In genomic region chr10:84763965-84764364, GRCh38 we compare ENCODE assay signal across 28 cellular contexts.
"Had no signal": no experiment of that assay in that cellular context is flagged by ENCODE, and none has a peak within 500 bp of the region (broad histone marks: within the 10 kb centered on the region; RNA-seq: fewer than 3 reads in every experiment).

No MANE protein-coding gene starts in this region.

- H2AFZ ChIP-seq: parathyroid adenoma had no signal

- H3K4me3 ChIP-seq: neural progenitor cell, ovary, psoas muscle, skin epidermis, smooth muscle cell, spleen, suprapubic skin, testis, tibial artery, transverse colon, upper lobe of right lung, uterus had no signal

- H3K79me2 ChIP-seq: parathyroid adenoma had no signal

- H3K9me3 ChIP-seq: ovary, psoas muscle, spleen, suprapubic skin, testis, tibial artery, transverse colon, upper lobe of right lung, uterus had no signal

- H3K9ac ChIP-seq: neural progenitor cell, parathyroid adenoma had no signal

- H3K4me1 ChIP-seq: neural progenitor cell, parathyroid adenoma, psoas muscle, spleen, suprapubic skin, testis, tibial artery, upper lobe of right lung, uterus had no signal

- H3K4me2 ChIP-seq: neural progenitor cell, smooth muscle cell had no signal

- ATAC-seq: natural killer cell; psoas muscle; right cardiac atrium; sciatic nerve; stimulated activated memory B cell treated with anti-CD40 and anti-IgM and Interleukin-4, amounts not matched to agents 10 μg/mL and 1 μg/mL and 100 μg/mL, for 72 hours; stimulated activated naive CD8-positive, alpha-beta T cell treated with anti-CD3 and anti-CD28 coated beads, Interleukin-15, amount 100 ng/mL, for 72 hours; stimulated activated naive CD8-positive, alpha-beta T cell treated with anti-CD3 and anti-CD28 coated beads, Interleukin-15, Interleukin-2, amounts not matched to agents 100 U/mL and 50 U/mL, for 24 hours; upper lobe of right lung had no signal

- H3K27ac ChIP-seq: neural progenitor cell, ovary, parathyroid adenoma, psoas muscle, skin epidermis, spleen, suprapubic skin, testis, tibial artery, transverse colon, upper lobe of right lung, uterus had no signal

- DNase-seq: natural killer cell; occipital lobe; ovary; posterior cingulate gyrus; psoas muscle; right cardiac atrium; spleen; stimulated activated CD4-positive, alpha-beta T cell treated with anti-CD3 and anti-CD28 coated beads, Interleukin-12 subunit alpha, Interleukin-12 subunit beta, amount 100 ng/mL, for 4 hours; stimulated activated CD4-positive, alpha-beta T cell treated with anti-CD3 and anti-CD28 coated beads, Interleukin-1b, Interleukin-23, amount 100 ng/mL, for 48 hours; stimulated activated CD4-positive, alpha-beta T cell treated with anti-CD3 and anti-CD28 coated beads, Interleukin-4, amount 100 ng/mL, for 1 hour; stimulated activated CD4-positive, alpha-beta T cell treated with anti-CD3 and anti-CD28 coated beads, Interleukin-4, amount 100 ng/mL, for 4 hours; stimulated activated CD8-positive, alpha-beta memory T cell treated with anti-CD3 and anti-CD28 coated beads, Interleukin-4, amount 100 ng/mL, for 48 hours; stimulated activated naive CD4-positive, alpha-beta T cell; stimulated activated naive CD8-positive, alpha-beta T cell treated with anti-CD3 and anti-CD28 coated beads, Interleukin-15, amount 100 ng/mL, for 72 hours; stimulated activated naive CD8-positive, alpha-beta T cell treated with anti-CD3 and anti-CD28 coated beads, Interleukin-15, Interleukin-2, amounts not matched to agents 100 U/mL and 50 U/mL, for 24 hours; substantia nigra; testis; tibial artery; transverse colon; upper lobe of right lung; uterus had no signal

- H3K27me3 ChIP-seq: neural progenitor cell, ovary, spleen, suprapubic skin, testis, tibial artery, transverse colon, upper lobe of right lung, uterus had no signal

- H3K36me3 ChIP-seq: neural progenitor cell, ovary, spleen, suprapubic skin, tibial artery, transverse colon, upper lobe of right lung, uterus had no signal
